ENCODE assay signal across 21 cellular contexts in the genomic region with DNA sequence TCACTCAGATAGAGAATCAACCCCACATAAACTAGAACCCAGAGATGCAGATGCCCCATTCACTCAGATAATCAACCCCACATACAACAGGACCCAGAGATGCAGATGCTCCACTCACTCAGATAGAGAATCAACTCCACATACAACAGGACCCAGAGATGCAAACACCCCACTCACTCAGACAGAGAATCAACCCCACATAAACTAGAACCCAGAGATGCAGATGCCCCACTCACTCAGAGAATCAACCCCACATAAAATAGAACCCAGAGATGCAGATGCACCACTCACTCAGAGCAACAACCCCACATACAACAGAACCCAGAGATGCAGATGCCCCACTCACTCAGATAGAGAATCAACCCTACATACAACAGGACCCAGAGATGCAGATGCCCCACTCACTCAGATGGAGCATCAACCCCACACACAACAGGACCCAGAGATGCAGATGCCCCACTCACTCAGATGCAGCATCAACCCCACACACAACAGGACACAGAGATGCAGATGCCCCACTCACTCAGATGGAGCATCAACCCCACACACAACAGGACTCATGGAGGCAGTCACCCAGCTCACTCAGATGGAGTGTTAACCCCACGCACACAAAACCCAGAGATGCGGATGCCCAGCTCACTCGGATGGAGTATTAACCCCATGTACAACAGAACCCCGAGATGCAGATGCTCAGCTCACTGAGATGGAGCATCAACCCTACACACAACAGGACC.
"Had no signal": no experiment of that assay in that cellular context is flagged by ENCODE, and none has a peak within 500 bp of the region (broad histone marks: within the 10 kb centered on the region; RNA-seq: fewer than 3 reads in every experiment).

No MANE protein-coding gene starts in this region.

- ATAC-seq: activated CD4-positive, CD25-positive, alpha-beta regulatory T cell treated with anti-CD3 and anti-CD28 coated beads, Interleukin-2, amount 50 U/mL, for 24 hours; activated CD8-positive, alpha-beta T cell treated with anti-CD3 and anti-CD28 coated beads for 36 hours; activated naive CD4-positive, alpha-beta T cell treated with anti-CD3 and anti-CD28 coated beads, Interleukin-2, amount 50 U/mL, for 72 hours; activated T-cell treated with anti-CD3 and anti-CD28 coated beads, Interleukin-2, amount 50 U/mL, for 72 hours had no signal

- H3K27me3 ChIP-seq: brain microvascular endothelial cell, Peyer's patch, SJSA1 had no signal

- H3K4me1 ChIP-seq: Peyer's patch had no signal

- H3K4me3 ChIP-seq: Peyer's patch, SJSA1 had no signal

- H3K9me3 ChIP-seq: SJSA1 had no signal

- DNase-seq: activated CD4-positive, alpha-beta T cell treated with anti-CD3 and anti-CD28 coated beads for 4 hours; activated CD8-positive, alpha-beta memory T cell treated with anti-CD3 and anti-CD28 coated beads, Interleukin-2, amount 50 U/mL, for 4 hours; activated CD8-positive, alpha-beta T cell treated with anti-CD3 and anti-CD28 coated beads for 36 hours; activated T-cell treated with anti-CD3 and anti-CD28 coated beads, Interleukin-2, amount 50 U/mL, for 72 hours; brain microvascular endothelial cell; cerebellar nuclear complex; Kasumi-1; NCI-H1105 treated with DMSO at 0.1 percent for 48 hours; NCI-H1436 treated with DMSO at 0.1 percent for 48 hours; NCI-H187 treated with DMSO at 0.1 percent for 48 hours; NCI-H2081 treated with DMSO at 0.1 percent for 48 hours; NCI-H446; NCI-H524; Peyer's patch; Right ventricle myocardium superior had no signal

- H3K27me3 Mint-ChIP-seq: activated CD8-positive, alpha-beta T cell treated with anti-CD3 and anti-CD28 coated beads for 36 hours had no signal

- H3K27ac Mint-ChIP-seq: activated CD8-positive, alpha-beta T cell treated with anti-CD3 and anti-CD28 coated beads for 36 hours; activated T-helper 2 cell treated with anti-CD3 and anti-CD28 coated beads, Interferon-gamma antibody, Interleukin-2, Interleukin-4, amounts not matched to agents 10 μg/mL and 5 μg/mL and 100 μg/mL, durations not matched to agents 14 hours and 24 hours and 36 hours; T-helper 1 cell treated with Interleukin-12 subunit alpha and Interleukin-12 subunit beta and Interleukin-4 antibody, amounts not matched to agents 30 μg/mL and 1 μg/mL, for 36 hours had no signal

- H3K4me3 Mint-ChIP-seq: activated CD8-positive, alpha-beta T cell treated with anti-CD3 and anti-CD28 coated beads for 36 hours; activated T-cell treated with anti-CD3 and anti-CD28 coated beads, Interleukin-2, amount 50 U/mL, for 72 hours; T-helper 1 cell treated with Interleukin-12 subunit alpha and Interleukin-12 subunit beta and Interleukin-4 antibody, amounts not matched to agents 30 μg/mL and 1 μg/mL, for 36 hours had no signal

- H3K27ac ChIP-seq: brain microvascular endothelial cell, Peyer's patch, RWPE1, SJSA1 had no signal
